In the genomic region with DNA sequence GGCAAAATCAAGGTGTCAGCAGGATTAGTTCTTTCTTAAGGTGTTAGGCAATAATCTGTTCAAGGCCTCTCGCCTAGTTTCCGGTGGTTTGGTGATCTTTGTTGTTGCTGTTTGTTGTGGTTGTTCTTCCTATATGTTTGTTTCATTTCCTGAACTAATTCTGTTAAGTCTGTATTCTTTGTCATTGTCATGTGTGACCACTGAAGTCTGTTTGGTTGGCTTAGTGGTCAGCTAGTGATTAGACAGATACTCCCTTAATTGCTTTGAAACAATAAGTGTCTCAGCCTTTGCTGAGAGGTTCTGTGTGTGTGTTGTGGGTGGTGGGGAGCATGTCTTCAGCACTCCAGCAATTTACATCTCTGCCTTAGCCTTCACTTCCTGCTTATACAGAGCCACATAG, we compare ENCODE assay signal across 18 cellular contexts.
"Had no signal": no experiment of that assay in that cellular context is flagged by ENCODE, and none has a peak within 500 bp of the region (broad histone marks: within the 10 kb centered on the region; RNA-seq: fewer than 3 reads in every experiment).

No MANE protein-coding gene starts in this region.

- DNase-seq: activated CD4-positive, alpha-beta T cell treated with anti-CD3 and anti-CD28 coated beads for 48 hours; activated effector memory CD4-positive, alpha-beta T cell treated with anti-CD3 and anti-CD28 coated beads, Interleukin-2, amount 50 U/mL, for 16 hours; activated naive CD8-positive, alpha-beta T cell treated with anti-CD3 and anti-CD28 coated beads for 36 hours; activated T-cell treated with anti-CD3 and anti-CD28 coated beads, Interleukin-2, amount 50 U/mL, for 24 hours; amygdala; body of pancreas; effector memory CD4-positive, alpha-beta T cell; foreskin melanocyte; mesendoderm; nephron progenitor cell; occipital lobe; stimulated activated CD4-positive, alpha-beta T cell treated with anti-CD3 and anti-CD28 coated beads, Interleukin-2, amount 100 ng/mL, for 48 hours; stimulated activated naive CD4-positive, alpha-beta T cell; transverse colon had no signal

- H3K4me3 ChIP-seq: body of pancreas, right atrium auricular region, transverse colon, vagina had no signal

- H3K4me1 Mint-ChIP-seq: activated naive CD8-positive, alpha-beta T cell treated with anti-CD3 and anti-CD28 coated beads for 36 hours; nephron progenitor cell had no signal

- H3K27me3 ChIP-seq: body of pancreas, right atrium auricular region, transverse colon, vagina had no signal

- H3K36me3 ChIP-seq: right atrium auricular region, transverse colon, vagina had no signal

- H3K9me3 Mint-ChIP-seq: activated T-cell treated with anti-CD3 and anti-CD28 coated beads, Interleukin-2, amount 50 U/mL, for 24 hours had no signal

- H3K27me3 Mint-ChIP-seq: activated naive CD8-positive, alpha-beta T cell treated with anti-CD3 and anti-CD28 coated beads for 36 hours; activated T-cell treated with anti-CD3 and anti-CD28 coated beads, Interleukin-2, amount 50 U/mL, for 24 hours had no signal

- H3K4me1 ChIP-seq: body of pancreas, right atrium auricular region, transverse colon, vagina had no signal

- H3K27ac Mint-ChIP-seq: activated naive CD8-positive, alpha-beta T cell treated with anti-CD3 and anti-CD28 coated beads for 36 hours; activated T-cell treated with anti-CD3 and anti-CD28 coated beads, Interleukin-2, amount 50 U/mL, for 24 hours; dendritic cell treated with granulocyte-macrophage colony-stimulating factor and Interleukin-4, amounts not matched to agents 40 ng/mL and 50 ng/mL, for 4 days had no signal

- ATAC-seq: body of pancreas had no signal

- H3K4me3 Mint-ChIP-seq: activated naive CD8-positive, alpha-beta T cell treated with anti-CD3 and anti-CD28 coated beads for 36 hours; activated T-cell treated with anti-CD3 and anti-CD28 coated beads, Interleukin-2, amount 50 U/mL, for 24 hours; dendritic cell treated with granulocyte-macrophage colony-stimulating factor and Interleukin-4, amounts not matched to agents 40 ng/mL and 50 ng/mL, for 4 days; nephron progenitor cell had no signal

- H3K9me3 ChIP-seq: body of pancreas, right atrium auricular region, transverse colon, vagina had no signal

- H3K27ac ChIP-seq: body of pancreas, epithelial cell of prostate, right atrium auricular region, transverse colon, vagina had no signal
